In genomic region chr14:97642631-97643030, GRCh38 we compare ENCODE assay signal across 25 cellular contexts.
DNase-seq lines count a peak whose midpoint lies in the region; ATAC-seq, FAIRE-seq and TF ChIP-seq lines count a peak whose summit lies in the region.
"Had no signal": no experiment of that assay in that cellular context is flagged by ENCODE, and none has a peak within 500 bp of the region (broad histone marks: within the 10 kb centered on the region; RNA-seq: fewer than 3 reads in every experiment).

No MANE protein-coding gene starts in this region.

- H2BK5ac ChIP-seq in H1 (ENCODE audit: low read depth, low read length) (peak overlapping the region; percentile 61; the same call in 1 of the 2 replicates), mesendoderm (ENCODE audit: low read length) (no peak overlapping the region)

- intact Hi-C loops in uterus (cut with DNase I; ENCODE audit: low total_unique reads), result no loop called here

- H3K27me3 ChIP-seq in GM23338 (ENCODE audit: insufficient read depth), result no peaks in the 10 kb centered on the region
- no peaks in the 10 kb centered on the region for H3K27me3 ChIP-seq in H1 (replicated peaks in 1 of 4; ENCODE audit: control insufficient read depth in 3 of 4, extremely low read depth in 1 of 4, insufficient read depth in 3 of 4, low read length in 3 of 4)
- no peaks in the 10 kb centered on the region for H3K27me3 ChIP-seq in mesendoderm (ENCODE audit: insufficient read depth, low read length, poor library complexity)
- no peaks in the 10 kb centered on the region for H3K27me3 ChIP-seq in uterus
- H3K27me3 ChIP-seq: BLaER1 treated with 17β-estradiol and CSF1 and Interleukin-3, amounts not matched to agents 10 nM and 100 nM; SJCRH30 had no signal

- 90% methylated on average over 3 of the region's 3 CpGs; no CpG with 5 or more reads in 1 of the 2 experiments for WGBS in H1 (ENCODE audit: extremely low coverage in 1 of 2, insufficient coverage in 1 of 2, insufficient read length in 1 of 2, insufficient replicate concordance in 2 of 2, low coverage in 1 of 2, low lambda C conversion rate in 2 of 2, missing lambda C conversion rate in 1 of 2), 2 experiments
- no CpG with 5 or more reads among the region's 3 CpGs for WGBS in mesendoderm (ENCODE audit: extremely low coverage, insufficient coverage, low lambda C conversion rate)

- peaks cover 9% of the 10 kb centered on the region for H3K27me3 Mint-ChIP-seq in GM23338 (ENCODE audit: insufficient read depth, low read depth, poor library complexity)
- H3K27me3 Mint-ChIP-seq in WTC11 (ENCODE audit: low read depth), result peaks cover 3% of the 10 kb centered on the region; the same call in 1 of the 2 replicates
- H3K27me3 Mint-ChIP-seq: CD4-positive, alpha-beta memory T cell had no signal

- no peak overlapping the region for H3K4me3 Mint-ChIP-seq in GM23338
- H3K4me3 Mint-ChIP-seq in WTC11, result no peak overlapping the region
- H3K4me3 Mint-ChIP-seq: CD4-positive, alpha-beta memory T cell had no signal

- H3K36me3 ChIP-seq in GM23338 (ENCODE audit: insufficient read depth) (no peaks in the 10 kb centered on the region), H1 (ENCODE audit: control insufficient read depth in 2 of 4, insufficient read depth in 4 of 4, low read length in 3 of 4) (no peaks in the 10 kb centered on the region; a peak in 1 of 8 replicates), mesendoderm (ENCODE audit: control insufficient read depth, insufficient read depth, low read length) (no peaks in the 10 kb centered on the region), uterus (no peaks in the 10 kb centered on the region)
- H3K36me3 ChIP-seq: BLaER1 treated with 17β-estradiol and CSF1 and Interleukin-3, amounts not matched to agents 10 nM and 100 nM; SJCRH30 had no signal

- no peak overlapping the region for H4K91ac ChIP-seq in H1 (replicated peaks; ENCODE audit: insufficient read length, low read length)

- H3K23ac ChIP-seq in H1 (ENCODE audit: insufficient read length) (no peak overlapping the region), mesendoderm (ENCODE audit: low read length) (no peak overlapping the region)

- H3K79me2 ChIP-seq in GM23338 (replicated peaks; ENCODE audit: insufficient read depth) (no peaks in the 10 kb centered on the region), H1 (ENCODE audit: control insufficient read depth in 1 of 2, insufficient read depth in 2 of 2, low read length in 2 of 2) (no peaks in the 10 kb centered on the region), mesendoderm (ENCODE audit: control insufficient read depth, insufficient read depth, low read length) (no peaks in the 10 kb centered on the region)

- H3K4me1 ChIP-seq in GM23338 (ENCODE audit: insufficient read depth), result peaks cover 22% of the 10 kb centered on the region
- peaks cover 4 to 17% (median 8%) of the 10 kb centered on the region in 4 experiments; a peak in 6 of 7 replicates for H3K4me1 ChIP-seq in H1 (replicated peaks in 1 of 4; ENCODE audit: control insufficient read depth in 3 of 4, insufficient read depth in 4 of 4, low read length in 3 of 4)
- peaks cover 7% of the 10 kb centered on the region for H3K4me1 ChIP-seq in mesendoderm (ENCODE audit: control insufficient read depth, low read depth, low read length)
- no peaks in the 10 kb centered on the region for H3K4me1 ChIP-seq in uterus
- H3K4me1 ChIP-seq: A549, Caco-2 had no signal

- no peak overlapping the region for H3K4ac ChIP-seq in H1 (replicated peaks; ENCODE audit: insufficient read length, low read depth, low read length)
- H3K4ac ChIP-seq in mesendoderm (ENCODE audit: low read depth, low read length), result no peak overlapping the region

- TF ChIP-seq RAD21 in H1 (IDR thresholded peaks at IDR 0.05 in 1 of 2, conservative IDR thresholded peaks at IDR 0.05 in 1 of 2; ENCODE audit: low read depth in 2 of 2, low read length in 2 of 2), result no peak

- no peak for TF ChIP-seq CTCF in GM23338 (conservative IDR thresholded peaks at IDR 0.05; ENCODE audit: low read depth in 2 of 2)
- TF ChIP-seq CTCF in H1 (IDR thresholded peaks at IDR 0.05; ENCODE audit: control extremely low read depth in 1 of 3, insufficient read depth in 1 of 3, low read depth in 1 of 3, low read length in 3 of 3), result no peak
- no peak for TF ChIP-seq CTCF in uterus (IDR thresholded peaks at IDR 0.05)
- no peak for TF ChIP-seq CTCF in WTC11 (IDR thresholded peaks at IDR 0.05)

- H4K20me1 ChIP-seq in GM23338 (replicated peaks; ENCODE audit: insufficient read depth) (no peaks in the 10 kb centered on the region), H1 (replicated peaks in 1 of 2; ENCODE audit: control insufficient read depth in 1 of 2, insufficient read depth in 2 of 2, low read length in 2 of 2) (no peaks in the 10 kb centered on the region)
- H4K20me1 ChIP-seq: BLaER1 treated with 17β-estradiol and CSF1 and Interleukin-3, amounts not matched to agents 10 nM and 100 nM had no signal

- no peak overlapping the region for H3K14ac ChIP-seq in H1 (ENCODE audit: insufficient read length)

- H3K27ac Mint-ChIP-seq in GM23338 (no peak overlapping the region), WTC11 (no peak overlapping the region)

- H3K9ac ChIP-seq in H1 (replicated peaks in 1 of 4; ENCODE audit: extremely low read depth in 1 of 4, low read depth in 3 of 4, low read length in 3 of 4), result no peak overlapping the region
- no peak overlapping the region for H3K9ac ChIP-seq in mesendoderm (ENCODE audit: low read length)
- H3K9ac ChIP-seq: BLaER1 treated with 17β-estradiol and CSF1 and Interleukin-3, amounts not matched to agents 10 nM and 100 nM had no signal

- H4K5ac ChIP-seq in H1 (ENCODE audit: insufficient read length, low read depth, low read length) (no peak overlapping the region), mesendoderm (ENCODE audit: low read length) (no peak overlapping the region)

- H2AK5ac ChIP-seq in H1 (ENCODE audit: low read depth, low read length), result no peak overlapping the region
- H2AK5ac ChIP-seq in mesendoderm (ENCODE audit: low read length), result no peak overlapping the region

- no peak for DNase-seq in GM23338 (ENCODE audit: low spot score)
- DNase-seq in H1 (ENCODE audit: low read depth in 1 of 2, low spot score in 2 of 2), result no peak
- no peak for DNase-seq in mesendoderm
- DNase-seq in uterus, result no peak
- no peak for DNase-seq in NCI-H1694 (lab: John Stamatoyannopoulos, UW)
- no peak for DNase-seq in WTC11 (ENCODE audit: low spot score)
- DNase-seq: AML-193; Caco-2; CD4-positive, alpha-beta memory T cell; EL; GDM1; NCI-H1105 treated with DMSO at 0.1 percent for 48 hours; NCI-H146; NCI-H2029; NCI-H446; NCI-H774; PC-3; SJCRH30 had no signal

- H2BK15ac ChIP-seq in H1 (ENCODE audit: low read length) (0 out of 2 replicates have a peak overlapping the region, but pooled peaks have one; percentile 40), mesendoderm (replicated peaks; ENCODE audit: low read depth) (no peak overlapping the region)

- CTCF ChIA-PET in H1 (lab: Charles Lee; ENCODE audit: partially characterized antibody), result no interaction called here
- CTCF ChIA-PET in WTC11 (lab: Charles Lee), result interaction anchor here (0.6 kb wide), 1 partner anchor 895 kb away, joined by 4 read pairs; no protein-coding TSS in a partner anchor

- H3K18ac ChIP-seq in H1 (ENCODE audit: extremely low read depth, low read length) (no peak overlapping the region), mesendoderm (ENCODE audit: low read length) (peak overlapping the region; percentile 47)

- TF ChIP-seq EP300 in H1 (IDR thresholded peaks at IDR 0.05; ENCODE audit: borderline replicate concordance in 1 of 2, low read depth in 2 of 2, low read length in 2 of 2), result no peak

- no peak for TF ChIP-seq POLR2A in H1 (IDR thresholded peaks at IDR 0.05; ENCODE audit: control extremely low read depth in 1 of 2, low read depth in 2 of 2, low read length in 2 of 2)
- TF ChIP-seq POLR2A in uterus (IDR thresholded peaks at IDR 0.05), result no peak

- H3K36me3 Mint-ChIP-seq in GM23338 (ENCODE audit: low read depth) (no peaks in the 10 kb centered on the region), WTC11 (peaks cover 4% of the 10 kb centered on the region; the same call in 1 of the 2 replicates)
- H3K36me3 Mint-ChIP-seq: CD4-positive, alpha-beta memory T cell had no signal

- H3K56ac ChIP-seq in H1 (replicated peaks; ENCODE audit: insufficient read length, low read depth, low read length) (no peak overlapping the region), mesendoderm (ENCODE audit: low read length) (no peak overlapping the region)

- peak overlapping the region; percentile 95 for H2AFZ ChIP-seq in GM23338
- peak overlapping the region; percentile 79 for H2AFZ ChIP-seq in H1 (ENCODE audit: low read length)

- H3K23me2 ChIP-seq in H1 (ENCODE audit: low read depth, low read length), result no peaks in the 10 kb centered on the region; the same call in 1 of the 2 replicates

- H3F3A ChIP-seq in GM23338 (replicated peaks; ENCODE audit: low read depth), result no peaks in the 10 kb centered on the region

- FAIRE-seq in H1 (lab: Jason Lieb, UNC), result no peak
- FAIRE-seq: A549, GM12878, HepG2 had no signal

- no peak overlapping the region for H2BK120ac ChIP-seq in H1 (replicated peaks; ENCODE audit: low read depth, low read length)
- peak overlapping the region; percentile 23 for H2BK120ac ChIP-seq in mesendoderm (ENCODE audit: low read depth, low read length)

- H3K9me2 ChIP-seq in GM23338 (ENCODE audit: insufficient read depth), result peaks cover 13% of the 10 kb centered on the region; the same call in 1 of the 2 replicates

- H3K9me3 ChIP-seq in H1 (ENCODE audit: insufficient read depth in 2 of 2, low read depth in 1 of 2, low read length in 1 of 2) (no peaks in the 10 kb centered on the region), uterus (no peaks in the 10 kb centered on the region)
- H3K9me3 ChIP-seq: A549; BLaER1 treated with 17β-estradiol and CSF1 and Interleukin-3, amounts not matched to agents 10 nM and 100 nM; Caco-2; SJCRH30 had no signal

- H2BK12ac ChIP-seq in H1 (ENCODE audit: low read depth, low read length), result peak overlapping the region; percentile 64; the same call in 1 of the 2 replicates

- H3K27ac ChIP-seq in GM23338 (ENCODE audit: low read depth) (no peak overlapping the region), H1 (ENCODE audit: low read depth, low read length) (no peak overlapping the region), mesendoderm (ENCODE audit: low read depth, low read length) (no peak overlapping the region), uterus (no peak overlapping the region)
- H3K27ac ChIP-seq: A549; BLaER1 treated with 17β-estradiol and CSF1 and Interleukin-3, amounts not matched to agents 10 nM and 100 nM; SJCRH30 had no signal

- H3K79me1 ChIP-seq in H1 (ENCODE audit: low read depth, low read length) (no peaks in the 10 kb centered on the region), mesendoderm (ENCODE audit: low read length) (no peaks in the 10 kb centered on the region)

- H2BK20ac ChIP-seq in H1 (ENCODE audit: low read length), result 0 out of 2 replicates have a peak overlapping the region, but pooled peaks have one; percentile 11

- H3K9me3 Mint-ChIP-seq in GM23338 (no peaks in the 10 kb centered on the region), WTC11 (peaks cover 11% of the 10 kb centered on the region)

- H3K4me2 ChIP-seq in GM23338 (no peak overlapping the region), H1 (ENCODE audit: insufficient read depth in 1 of 2, low read depth in 2 of 2, low read length in 2 of 2) (no peak overlapping the region), mesendoderm (ENCODE audit: low read length) (no peak overlapping the region)
- H3K4me2 ChIP-seq: A549 had no signal

- no peak overlapping the region for H3K4me3 ChIP-seq in GM23338
- H3K4me3 ChIP-seq in H1 (ENCODE audit: extremely low read depth in 1 of 4, insufficient read depth in 2 of 4, low read depth in 3 of 4, low read length in 4 of 4), result no peak overlapping the region
- no peak overlapping the region for H3K4me3 ChIP-seq in mesendoderm (ENCODE audit: low read length)
- no peak overlapping the region for H3K4me3 ChIP-seq in uterus
- H3K4me3 ChIP-seq: A549; BLaER1 treated with 17β-estradiol and CSF1 and Interleukin-3, amounts not matched to agents 10 nM and 100 nM; GM12878; SJCRH30 had no signal

- peaks cover 46% of the 10 kb centered on the region for H3K4me1 Mint-ChIP-seq in GM23338
- peaks cover 51% of the 10 kb centered on the region for H3K4me1 Mint-ChIP-seq in WTC11

- ATAC-seq in GM23338, result no peak
- ATAC-seq in GM21786 (IDR thresholded peaks at IDR 0.05; ENCODE audit: unreplicated experiment), result no peak
- ATAC-seq in WTC11, result no peak
- ATAC-seq: A549, GM12878, HepG2, PC-3, Right ventricle myocardium inferior, SK-N-SH treated with all-trans-retinoic acid at 6 μM for 48 hours had no signal

- no peak overlapping the region for H4K8ac ChIP-seq in H1 (ENCODE audit: extremely low read depth, insufficient read depth, low read length)
- no peak overlapping the region for H4K8ac ChIP-seq in mesendoderm (ENCODE audit: low read depth, low read length)

- POLR2A ChIA-PET in H1 (lab: Charles Lee; ENCODE audit: partially characterized antibody), result no interaction called here
- POLR2A ChIA-PET in WTC11 (lab: Charles Lee), result interaction anchor here (0.6 kb wide), 1 partner anchor 53 kb away, joined by 5 read pairs; no protein-coding TSS in a partner anchor
